In the genomic region with DNA sequence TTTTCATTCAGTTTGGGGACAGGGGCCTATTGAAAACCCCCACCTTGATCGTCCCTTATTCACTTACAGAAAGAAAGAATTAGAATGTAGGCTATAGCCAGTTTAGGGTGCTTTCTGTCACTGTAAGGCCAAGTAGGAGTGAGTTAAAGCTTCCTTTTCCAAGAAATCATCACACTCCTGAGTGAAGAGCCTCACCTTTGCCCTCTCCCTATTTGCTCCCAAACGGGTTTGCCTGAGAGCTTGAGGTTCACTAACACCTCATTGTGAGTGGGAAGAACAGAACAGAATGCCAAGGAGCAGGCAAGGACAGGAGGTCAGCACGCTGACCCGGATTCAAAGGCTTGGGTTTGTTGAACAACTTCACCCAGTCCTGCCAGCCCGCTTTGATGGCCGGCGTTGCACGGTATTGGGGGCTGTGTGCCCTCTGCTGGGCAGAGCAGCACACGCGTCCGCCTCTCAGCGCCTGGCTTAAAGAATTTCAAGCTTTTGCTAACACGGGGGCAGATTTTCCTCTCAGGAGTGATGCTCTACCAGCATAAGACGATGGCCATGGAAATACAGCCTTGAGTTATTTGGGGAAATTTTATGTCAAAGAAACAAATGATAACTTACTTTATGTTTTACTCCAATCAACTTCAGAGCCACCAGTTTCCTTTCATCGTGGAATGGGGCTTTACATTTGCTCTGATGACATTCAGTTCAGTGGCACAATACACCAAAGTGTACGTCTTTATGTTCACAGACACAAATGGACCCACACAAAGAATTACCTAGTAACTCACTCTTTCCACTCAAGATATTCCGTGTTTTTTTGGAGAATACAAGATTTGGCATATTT, we compare ENCODE assay signal across 8 cellular contexts.
A peak's percentile ranks its signal among the peaks of the same experiment; 100 is the strongest.
DNase-seq lines count a peak whose midpoint lies in the region; ATAC-seq and TF ChIP-seq lines count a peak whose summit lies in the region.

No MANE protein-coding gene starts in this region.

- no peaks in the 10 kb centered on the region for H3K9me3 ChIP-seq in gastrocnemius medialis

- H3K36me3 ChIP-seq in gastrocnemius medialis: no peaks in the 10 kb centered on the region

- H3K4me1 ChIP-seq in gastrocnemius medialis: no peaks in the 10 kb centered on the region

- no peak overlapping the region for H3K4me3 ChIP-seq in gastrocnemius medialis

- ATAC-seq in GM21390 (IDR thresholded peaks at IDR 0.05; ENCODE audit: unreplicated experiment) (peak; percentile 79), gastrocnemius medialis (no peak)

- no peaks in the 10 kb centered on the region for H3K27me3 ChIP-seq in gastrocnemius medialis

- intact Hi-C loops in gastrocnemius medialis (cut with DNase I; ENCODE audit: low total_unique reads): loop anchor here (2.0 kb wide), 1 partner anchor 276 kb away; no protein-coding TSS in a partner anchor

- no peak for TF ChIP-seq POLR2A in gastrocnemius medialis (IDR thresholded peaks at IDR 0.05)

- no peak overlapping the region for H3K27ac ChIP-seq in gastrocnemius medialis

- peak in 3 of 5 experiments; percentile 31 to 42 (median 40) for TF ChIP-seq CTCF in gastrocnemius medialis (IDR thresholded peaks at IDR 0.05 in 4 of 5, conservative IDR thresholded peaks at IDR 0.05 in 1 of 5)

- in situ Hi-C loops in gastrocnemius medialis (cut with MboI; ENCODE audit: low sequenced_read_pairs in 4 of 4): no loop called here

- peak; percentile 35 for DNase-seq in NCI-H82 (lab: John Stamatoyannopoulos, UW)
- no peak for DNase-seq in NCI-H82 treated with DMSO at 0.1 percent for 48 hours (lab: John Stamatoyannopoulos, UW; ENCODE audit: unreplicated experiment)
- peak; percentile 49 for DNase-seq in HuH-7 (ENCODE audit: low spot score)
- peak; percentile 38 to 46 for DNase-seq in activated T-cell treated with anti-CD3 and anti-CD28 coated beads, Interleukin-2, amount 50 U/mL, for 48 hours
- peak; percentile 47 for DNase-seq in hepatic stellate cell (ENCODE audit: low spot score)
- DNase-seq in gastrocnemius medialis: no peak
- DNase-seq in NCI-H2196 treated with DMSO at 0.1 percent for 48 hours (lab: John Stamatoyannopoulos, UW; ENCODE audit: unreplicated experiment): no peak

Comparison
In these comparisons a context has a peak if more than half of its experiments do, and no peak if none do; other contexts are left out.
1. DNase-seq: peak in NCI-H82 (single experiment), HuH-7 (single experiment), activated T-cell treated with anti-CD3 and anti-CD28 coated beads, Interleukin-2, amount 50 U/mL, for 48 hours (2 of 2) and hepatic stellate cell (single experiment); none in NCI-H82 treated with DMSO at 0.1 percent for 48 hours (single experiment), gastrocnemius medialis (0 of 2) and NCI-H2196 treated with DMSO at 0.1 percent for 48 hours (single experiment).